ENCODE assay signal across 14 cellular contexts in the genomic region with DNA sequence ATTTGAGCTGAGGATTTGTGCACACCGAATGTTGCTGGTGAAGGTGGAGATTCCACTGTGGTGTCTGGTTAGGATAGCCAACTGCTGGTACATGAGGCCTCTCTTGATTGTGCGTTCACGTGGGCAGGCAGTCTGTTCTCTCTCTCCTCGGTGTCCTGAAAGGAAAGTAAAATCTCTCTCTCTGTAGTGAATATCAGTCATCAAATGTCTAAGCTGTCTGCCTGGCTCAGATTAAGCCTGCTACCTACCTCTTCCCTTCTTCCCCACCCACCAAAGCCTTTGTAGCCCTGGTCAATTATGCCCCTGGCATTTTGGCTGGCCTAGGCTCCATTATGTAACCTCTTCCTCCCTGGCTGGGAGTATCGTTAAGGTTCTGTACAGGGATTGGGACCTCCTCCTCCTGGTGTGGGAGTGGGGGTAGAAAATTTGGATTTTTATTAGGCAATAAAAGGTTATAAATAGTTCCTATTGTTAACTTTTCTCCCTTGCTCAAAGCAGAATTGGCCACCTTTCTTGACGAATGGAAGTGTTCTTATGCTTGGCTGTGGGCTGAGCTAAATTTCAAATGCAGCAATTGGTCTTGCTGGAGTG.
DNase-seq lines count a peak whose midpoint lies in the region; TF ChIP-seq lines count a peak whose summit lies in the region.
"Had no signal": no experiment of that assay in that cellular context is flagged by ENCODE, and none has a peak within 500 bp of the region (broad histone marks: within the 10 kb centered on the region; RNA-seq: fewer than 3 reads in every experiment).

No MANE protein-coding gene starts in this region.

- H3K36me3 ChIP-seq in mesendoderm (ENCODE audit: control insufficient read depth, insufficient read depth, low read length), result no peaks in the 10 kb centered on the region
- no peaks in the 10 kb centered on the region for H3K36me3 ChIP-seq in transverse colon
- H3K36me3 ChIP-seq: pancreas, SJCRH30, tibial nerve had no signal

- WGBS in mesendoderm (ENCODE audit: extremely low coverage, insufficient coverage, low lambda C conversion rate), result no CpG with 5 or more reads among the region's 6 CpGs
- 60 to 78% methylated on average over 4 to 6 of the region's 6 CpGs for WGBS in transverse colon (ENCODE audit: low coverage in 1 of 2), 2 donors

- H3K4me2 ChIP-seq in mesendoderm (ENCODE audit: low read length), result no peak overlapping the region

- no peaks in the 10 kb centered on the region for H3K4me1 Mint-ChIP-seq in T-helper 2 cell treated with Interferon-gamma antibody and Interleukin-4, amounts not matched to agents 5 μg/mL and 100 μg/mL, for 36 hours (ENCODE audit: low read depth)

- in situ Hi-C loops in transverse colon (cut with MboI; ENCODE audit: low pct_ligation_motif_present in 1 of 4, low pct_unique_long_range_greater_than_20kb in 1 of 4, low sequenced_read_pairs in 3 of 4), result no loop called here
- in situ Hi-C loops in G401 (cut with HindIII; ENCODE audit: low sequenced_read_pairs), result no loop called here

- H3K79me1 ChIP-seq in mesendoderm (ENCODE audit: low read length), result no peaks in the 10 kb centered on the region

- no peaks in the 10 kb centered on the region for H3K36me3 Mint-ChIP-seq in T-helper 2 cell treated with Interferon-gamma antibody and Interleukin-4, amounts not matched to agents 5 μg/mL and 100 μg/mL, for 36 hours (ENCODE audit: low read depth)

- no peak for TF ChIP-seq POLR2A in transverse colon (IDR thresholded peaks at IDR 0.05)

- H3K9me3 Mint-ChIP-seq in T-helper 2 cell treated with Interferon-gamma antibody and Interleukin-4, amounts not matched to agents 5 μg/mL and 100 μg/mL, for 36 hours, result no peaks in the 10 kb centered on the region
- H3K9me3 Mint-ChIP-seq: activated naive CD4-positive, alpha-beta T cell treated with anti-CD3 and anti-CD28 coated beads for 36 hours had no signal

- no peaks in the 10 kb centered on the region for H3K9me3 ChIP-seq in transverse colon
- H3K9me3 ChIP-seq: pancreas, SJCRH30, tibial nerve had no signal

- H3K4me1 ChIP-seq in mesendoderm (ENCODE audit: control insufficient read depth, low read depth, low read length) (peaks cover 7% of the 10 kb centered on the region), transverse colon (peaks cover 0 to 38% (median 14%) of the 10 kb centered on the region in 4 donors)
- H3K4me1 ChIP-seq: pancreas had no signal

- no peak overlapping the region for H3K18ac ChIP-seq in mesendoderm (ENCODE audit: low read length)

- no peak overlapping the region for H3K4me3 Mint-ChIP-seq in T-helper 2 cell treated with Interferon-gamma antibody and Interleukin-4, amounts not matched to agents 5 μg/mL and 100 μg/mL, for 36 hours
- H3K4me3 Mint-ChIP-seq: activated naive CD4-positive, alpha-beta T cell treated with anti-CD3 and anti-CD28 coated beads for 36 hours had no signal

- H3K27me3 ChIP-seq in mesendoderm (ENCODE audit: insufficient read depth, low read length, poor library complexity) (no peaks in the 10 kb centered on the region), transverse colon (no peaks in the 10 kb centered on the region)
- H3K27me3 ChIP-seq: pancreas, SJCRH30, tibial nerve had no signal

- H3K4me3 ChIP-seq in choroid plexus epithelial cell (ENCODE audit: low read depth, low read length) (no peak overlapping the region), mesendoderm (ENCODE audit: low read length) (no peak overlapping the region), transverse colon (no peak overlapping the region)
- H3K4me3 ChIP-seq: pancreas, SJCRH30, tibial nerve had no signal

- DNase-seq in OCI-M1 (lab: John Stamatoyannopoulos, UW) (peak; percentile 84), choroid plexus epithelial cell (ENCODE audit: low read depth) (peak; percentile 40), mesendoderm (no peak), transverse colon (no peak), NCI-H2227 (lab: John Stamatoyannopoulos, UW; ENCODE audit: unreplicated experiment) (no peak), DMS53 (lab: John Stamatoyannopoulos, UW) (no peak), G401 (ENCODE audit: low spot score) (no peak)
- DNase-seq in T-helper 2 cell treated with Interferon-gamma antibody and Interleukin-4, amounts not matched to agents 5 μg/mL and 100 μg/mL, for 36 hours (ENCODE audit: low spot score), result no peak
- DNase-seq: activated CD4-positive, alpha-beta T cell treated with anti-CD3 and anti-CD28 coated beads for 48 hours; activated naive CD4-positive, alpha-beta T cell treated with anti-CD3 and anti-CD28 coated beads for 36 hours; NCI-H2081 treated with DMSO at 0.1 percent for 48 hours; pancreas; SJCRH30 had no signal

- H3K79me2 ChIP-seq in mesendoderm (ENCODE audit: control insufficient read depth, insufficient read depth, low read length), result no peaks in the 10 kb centered on the region

- H3K27me3 Mint-ChIP-seq in T-helper 2 cell treated with Interferon-gamma antibody and Interleukin-4, amounts not matched to agents 5 μg/mL and 100 μg/mL, for 36 hours (ENCODE audit: low read depth), result peaks cover 10% of the 10 kb centered on the region

- no peak overlapping the region for H3K27ac ChIP-seq in mesendoderm (ENCODE audit: low read depth, low read length)
- peak overlapping the region in 3 of 4 donors; percentile 48 to 54 (median 51) for H3K27ac ChIP-seq in transverse colon
- H3K27ac ChIP-seq: pancreas, SJCRH30 had no signal

- no peak overlapping the region for H4K8ac ChIP-seq in mesendoderm (ENCODE audit: low read depth, low read length)

- intact Hi-C loops in transverse colon (cut with DNase I; ENCODE audit: low total_unique reads), result no loop called here

- no peak overlapping the region for H3K9ac ChIP-seq in mesendoderm (ENCODE audit: low read length)

- TF ChIP-seq EP300 in transverse colon (IDR thresholded peaks at IDR 0.05; ENCODE audit: low read depth), result no peak

- peak overlapping the region; percentile 1 for H3K56ac ChIP-seq in mesendoderm (ENCODE audit: low read length)

- H2BK120ac ChIP-seq in mesendoderm (ENCODE audit: low read depth, low read length), result no peak overlapping the region

- H3K23ac ChIP-seq in mesendoderm (ENCODE audit: low read length), result no peak overlapping the region

- no peak overlapping the region for H4K5ac ChIP-seq in mesendoderm (ENCODE audit: low read length)

- H3K27ac Mint-ChIP-seq in T-helper 2 cell treated with Interferon-gamma antibody and Interleukin-4, amounts not matched to agents 5 μg/mL and 100 μg/mL, for 36 hours, result no peak overlapping the region
- H3K27ac Mint-ChIP-seq: activated naive CD4-positive, alpha-beta T cell treated with anti-CD3 and anti-CD28 coated beads for 36 hours had no signal

- no peak overlapping the region for H2AK5ac ChIP-seq in mesendoderm (ENCODE audit: low read length)

- H2BK5ac ChIP-seq in mesendoderm (ENCODE audit: low read length), result peak overlapping the region; percentile 11

- no peak overlapping the region for H3K4ac ChIP-seq in mesendoderm (ENCODE audit: low read depth, low read length)

- no peak overlapping the region for H2BK15ac ChIP-seq in mesendoderm (replicated peaks; ENCODE audit: low read depth)

- TF ChIP-seq CTCF in choroid plexus epithelial cell (conservative IDR thresholded peaks at IDR 0.05; ENCODE audit: low read depth, low read length) (no peak), transverse colon (IDR thresholded peaks at IDR 0.05) (no peak)

Comparison
In these comparisons a context has a peak if more than half of its experiments do, and no peak if none do; other contexts are left out.
1. DNase-seq: peak in OCI-M1 (single experiment) and choroid plexus epithelial cell (single experiment); none in mesendoderm (single experiment), transverse colon (single experiment), NCI-H2227 (single experiment), T-helper 2 cell treated with Interferon-gamma antibody and Interleukin-4, amounts not matched to agents 5 μg/mL and 100 μg/mL, for 36 hours (single experiment), DMS53 (single experiment) and G401 (single experiment).